8 cellular contexts compared by ENCODE assay signal in the genomic region with DNA sequence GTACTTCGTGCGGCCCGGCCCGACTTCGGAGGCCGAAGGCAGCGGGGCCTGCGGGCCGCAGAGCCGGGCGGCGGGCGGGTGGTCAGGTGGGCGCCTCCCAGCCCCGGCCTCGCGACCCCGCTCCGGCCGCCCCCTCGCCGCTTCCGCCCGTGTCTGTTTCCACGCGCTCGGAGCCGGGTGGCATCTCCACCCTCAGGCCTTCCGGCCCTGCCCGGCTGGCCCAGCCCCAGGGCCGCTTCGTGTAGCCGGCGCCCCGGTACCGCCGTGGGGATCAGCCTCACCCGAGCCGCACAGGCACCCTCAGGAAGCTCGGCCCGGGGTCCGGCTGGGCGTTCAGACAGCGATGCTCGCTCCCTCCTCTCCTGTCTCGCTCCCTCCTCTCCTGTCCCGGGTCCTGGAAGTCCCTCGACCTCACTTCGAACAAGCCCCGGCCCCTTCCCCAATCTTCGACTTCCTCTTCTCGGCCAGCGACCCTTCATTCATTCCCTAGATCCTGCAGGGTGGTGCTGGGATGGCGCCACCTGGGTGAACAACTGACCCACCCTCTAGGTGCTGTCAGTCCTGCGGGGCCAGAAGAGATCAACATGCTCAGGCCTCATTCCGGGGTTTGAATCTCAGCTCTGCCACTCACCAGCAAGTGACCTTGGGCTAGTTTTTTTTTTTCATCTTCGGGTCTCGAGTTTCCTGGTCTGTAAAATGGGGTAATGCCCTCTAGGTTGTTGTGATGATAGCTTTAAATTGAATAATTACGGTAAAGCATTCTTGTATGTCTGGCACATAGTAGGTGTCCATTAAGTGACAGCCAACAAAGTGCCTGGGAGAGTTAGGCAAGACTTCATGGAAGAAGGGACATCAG. TPM values are rescaled to one million over a fixed set of nuclear protein-coding genes. Genes with fewer than 3 reads are reported as not detected.
DNase-seq lines count a peak whose midpoint lies in the region; ATAC-seq and TF ChIP-seq lines count a peak whose summit lies in the region.

No MANE protein-coding gene starts in this region.

- peaks cover 30% of the 10 kb centered on the region for H3K4me1 Mint-ChIP-seq in activated naive CD4-positive, alpha-beta T cell treated with anti-CD3 and anti-CD28 coated beads, Interleukin-2, amount 50 U/mL, for 24 hours

- H3K27ac Mint-ChIP-seq in activated naive CD4-positive, alpha-beta T cell treated with anti-CD3 and anti-CD28 coated beads, Interleukin-2, amount 50 U/mL, for 24 hours, result peak overlapping the region; percentile 100

- intact Hi-C loops in left ventricle myocardium inferior (cut with micrococcal nuclease), result no loop called here

- H3K9me3 Mint-ChIP-seq in activated naive CD4-positive, alpha-beta T cell treated with anti-CD3 and anti-CD28 coated beads, Interleukin-2, amount 50 U/mL, for 24 hours, result no peaks in the 10 kb centered on the region

- H3K4me3 Mint-ChIP-seq in activated naive CD4-positive, alpha-beta T cell treated with anti-CD3 and anti-CD28 coated beads, Interleukin-2, amount 50 U/mL, for 24 hours, result peak overlapping the region; percentile 99

- no peaks in the 10 kb centered on the region for H3K9me3 ChIP-seq in left ventricle myocardium inferior (replicated peaks)

- peak overlapping the region; percentile 96 for H3K4me3 ChIP-seq in left ventricle myocardium inferior

- peak; percentile 19 for ATAC-seq in GM18499 (IDR thresholded peaks at IDR 0.05; ENCODE audit: insufficient read depth, unreplicated experiment)
- ATAC-seq in HG02840 (IDR thresholded peaks at IDR 0.05; ENCODE audit: low FRiP score, unreplicated experiment), result peak; percentile 46

- peaks cover 6% of the 10 kb centered on the region for H3K36me3 Mint-ChIP-seq in activated naive CD4-positive, alpha-beta T cell treated with anti-CD3 and anti-CD28 coated beads, Interleukin-2, amount 50 U/mL, for 24 hours

- peaks cover 33% of the 10 kb centered on the region for H3K36me3 ChIP-seq in left ventricle myocardium inferior

- H3K27me3 Mint-ChIP-seq in activated naive CD4-positive, alpha-beta T cell treated with anti-CD3 and anti-CD28 coated beads, Interleukin-2, amount 50 U/mL, for 24 hours, result no peaks in the 10 kb centered on the region

- TF ChIP-seq CTCF in left ventricle myocardium inferior (IDR thresholded peaks at IDR 0.05; ENCODE audit: borderline replicate concordance), result no peak

- peak overlapping the region; percentile 92 for H3K27ac ChIP-seq in left ventricle myocardium inferior (replicated peaks)

- H3K27me3 ChIP-seq in left ventricle myocardium inferior (ENCODE audit: low read depth), result no peaks in the 10 kb centered on the region

- DNase-seq in A172 (ENCODE audit: low spot score) (peak; percentile 30), NCI-H69 (lab: John Stamatoyannopoulos, UW) (peak; percentile 34), left ventricle myocardium inferior (no peak), retina (peak; percentile 52), hippocampal formation (lab: John Stamatoyannopoulos, UW) (no peak)

- peaks cover 49% of the 10 kb centered on the region for H3K4me1 ChIP-seq in left ventricle myocardium inferior

RNA-seq across cellular contexts. Expression of a gene that starts 0.6 kb away (rescaled TPM):
- 58.0 and 59.3 TPM in 2 replicates for total RNA-seq in A172 (2014; rRNA removed; shearing (Covaris generic))
- 27.4 TPM for total RNA-seq in left ventricle myocardium inferior

RNA-seq across cellular contexts. Expression of a gene that starts 18.6 kb away (rescaled TPM):
- 44.3 and 68.4 TPM in 2 replicates for total RNA-seq in A172 (2014; rRNA removed; shearing (Covaris generic))
- 6.0 TPM for total RNA-seq in left ventricle myocardium inferior

RNA-seq across cellular contexts. Expression of a gene that starts 27.6 kb away (rescaled TPM):
- 71.3 and 74.8 TPM in 2 replicates for total RNA-seq in A172 (2014; rRNA removed; shearing (Covaris generic))
- total RNA-seq in left ventricle myocardium inferior, result 24.1 TPM

RNA-seq across cellular contexts. Expression of a gene that starts 27.8 kb away (rescaled TPM):
- total RNA-seq in A172 (2014; rRNA removed; shearing (Covaris generic)), result 42.0 and 48.2 TPM in 2 replicates
- 8.2 TPM for total RNA-seq in left ventricle myocardium inferior

RNA-seq across cellular contexts. Expression of a gene that starts 39.8 kb away (rescaled TPM):
- not detected in 2 replicates for total RNA-seq in A172 (2014; rRNA removed; shearing (Covaris generic))
- total RNA-seq in left ventricle myocardium inferior, result not detected

Comparison
In these comparisons a context has a peak if more than half of its experiments do, and no peak if none do; other contexts are left out.
1. DNase-seq: peak in A172 (single experiment), NCI-H69 (single experiment) and retina (single experiment); none in left ventricle myocardium inferior (single experiment) and hippocampal formation (0 of 2).